8 cellular contexts compared by ENCODE assay signal in the genomic region with DNA sequence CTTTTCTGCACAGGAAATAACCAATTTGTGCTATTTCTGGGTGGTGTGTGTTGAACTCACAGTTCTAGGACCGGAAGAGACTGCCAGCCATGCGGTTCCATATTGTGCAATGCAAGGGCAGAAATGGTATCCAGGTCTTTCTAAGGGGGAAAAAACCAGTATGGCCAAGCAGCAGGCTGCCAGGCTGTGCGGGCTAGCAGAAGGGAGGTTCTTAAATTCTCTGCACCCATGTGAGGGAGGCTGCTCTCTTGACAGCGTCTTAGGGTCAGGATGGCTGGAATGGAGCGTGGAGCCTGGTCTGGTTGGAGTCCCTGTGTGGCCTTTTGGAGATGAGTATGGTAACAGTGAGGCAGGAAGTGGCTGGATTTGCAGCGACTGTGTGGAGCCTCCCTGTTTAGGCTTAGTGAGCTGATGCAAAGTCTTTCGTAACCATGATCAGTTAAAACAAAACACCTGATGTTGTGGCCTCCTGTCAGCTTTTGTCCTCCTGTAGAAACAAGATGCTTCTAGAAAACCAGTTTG. TPM values are rescaled to one million over a fixed set of nuclear protein-coding genes. Genes with fewer than 3 reads are reported as not detected.
DNase-seq lines count a peak whose midpoint lies in the region; ATAC-seq and TF ChIP-seq lines count a peak whose summit lies in the region.

No MANE protein-coding gene starts in this region.

- H3K9me3 ChIP-seq in right atrium auricular region, result no peaks in the 10 kb centered on the region

- no peaks in the 10 kb centered on the region for H3K36me3 ChIP-seq in right atrium auricular region

- H3K4me1 ChIP-seq in right atrium auricular region, result peaks cover 0 to 64% of the 10 kb centered on the region in 2 donors

- TF ChIP-seq CTCF in right atrium auricular region (IDR thresholded peaks at IDR 0.05) (no peak), fibroblast of the aortic adventitia (IDR thresholded peaks at IDR 0.05; ENCODE audit: insufficient read depth, low read length) (no peak)

- intact Hi-C loops in Right ventricle myocardium inferior (cut with DNase I), result no loop called here

- H3K27ac ChIP-seq in right atrium auricular region, result peak overlapping the region in 1 of 2 donors; percentile 50

- H3K4me3 ChIP-seq in right atrium auricular region (no peak overlapping the region), fibroblast of the aortic adventitia (ENCODE audit: low read depth, low read length) (no peak overlapping the region)

- H3K27me3 ChIP-seq in right atrium auricular region, result no peaks in the 10 kb centered on the region

- DNase-seq in Right ventricle myocardium inferior (ENCODE audit: missing footprints) (no peak), right atrium auricular region (ENCODE audit: low spot score) (no peak), SIG-M5 treated with dmso at 0.1 percent for 504 hours (lab: John Stamatoyannopoulos, UW; ENCODE audit: unreplicated experiment) (peak; percentile 96), fibroblast of the aortic adventitia (ENCODE audit: low read depth) (peak; percentile 31), NCI-H1694 treated with DMSO at 0.1 percent for 48 hours (lab: John Stamatoyannopoulos, UW) (no peak), inferior parietal cortex (ENCODE audit: extremely low spot score) (no peak)
- peak; percentile 6 for DNase-seq in stimulated activated naive CD4-positive, alpha-beta T cell treated with Interleukin-2 at 50 U/mL for 16 hours (lab: John Stamatoyannopoulos, UW)

- peak; percentile 54 for ATAC-seq in Right ventricle myocardium inferior
- ATAC-seq in HG03025 (IDR thresholded peaks at IDR 0.05; ENCODE audit: low FRiP score, unreplicated experiment), result peak; percentile 46

RNA-seq across cellular contexts. Expression of a gene that starts 52.6 kb away (rescaled TPM):
- 32.9 TPM for total RNA-seq in Right ventricle myocardium inferior
- 10 to 100 TPM; 31.7 to 39.3 TPM for total RNA-seq in right atrium auricular region
- 9.4 and 12.2 TPM in 2 replicates for total RNA-seq in fibroblast of the aortic adventitia (ENCODE audit: low replicate concordance)

Comparison
In these comparisons a context has a peak if more than half of its experiments do, and no peak if none do; other contexts are left out.
1. DNase-seq: peak in SIG-M5 treated with dmso at 0.1 percent for 504 hours (single experiment), fibroblast of the aortic adventitia (single experiment) and stimulated activated naive CD4-positive, alpha-beta T cell treated with Interleukin-2 at 50 U/mL for 16 hours (single experiment); none in Right ventricle myocardium inferior (single experiment), right atrium auricular region (single experiment), NCI-H1694 treated with DMSO at 0.1 percent for 48 hours (single experiment) and inferior parietal cortex (single experiment).